8 cellular contexts compared by ENCODE assay signal in the genomic region with DNA sequence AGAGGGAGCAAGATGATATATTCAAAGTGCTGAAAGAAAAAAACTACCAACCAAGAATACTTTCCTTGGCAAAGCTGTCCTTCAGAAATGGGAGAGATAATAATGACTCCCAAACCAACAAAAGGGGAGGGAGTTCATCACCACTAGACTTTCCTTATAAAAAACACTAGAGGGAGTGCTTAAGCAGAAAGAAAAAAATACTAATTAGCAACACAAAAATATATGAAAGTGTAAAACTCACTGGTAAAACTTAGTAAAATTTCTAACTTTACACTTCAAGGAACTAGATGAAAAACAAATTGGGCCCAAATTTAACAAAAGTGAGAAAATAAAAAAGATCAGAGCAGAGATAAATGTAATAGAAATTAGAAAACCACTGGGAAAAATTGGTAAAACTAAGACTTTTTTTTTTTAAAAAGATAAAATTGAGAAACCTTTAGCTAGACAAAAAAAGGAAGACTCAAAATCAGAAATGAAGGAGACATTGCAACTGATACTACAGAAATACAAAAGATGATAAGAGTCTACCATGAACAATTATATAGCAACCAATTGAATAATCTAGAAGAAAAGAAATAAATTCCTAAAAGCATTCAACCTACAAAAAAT.
A peak's percentile ranks its signal among the peaks of the same experiment; 100 is the strongest.
DNase-seq lines count a peak whose midpoint lies in the region; ATAC-seq and TF ChIP-seq lines count a peak whose summit lies in the region.

No MANE protein-coding gene starts in this region.

- TF ChIP-seq POLR2A in HCT116 (IDR thresholded peaks at IDR 0.05; ENCODE audit: borderline replicate concordance, extremely low read depth, insufficient read depth, insufficient read length) = no peak

- intact Hi-C loops in HCT116 (cut with micrococcal nuclease) = loop anchor here (2.0 kb wide), 1 partner anchor 228 kb away; no protein-coding TSS in a partner anchor

- TF ChIP-seq CTCF in AG09319 (IDR thresholded peaks at IDR 0.05; ENCODE audit: low read depth, low read length) (peak; percentile 50), HCT116 (IDR thresholded peaks at IDR 0.05 in 2 of 3, conservative IDR thresholded peaks at IDR 0.05 in 1 of 3; ENCODE audit: borderline replicate concordance in 1 of 3, insufficient read depth in 1 of 3, low read depth in 2 of 3, low read length in 2 of 3) (peak; percentile 32 to 88 (median 67); a peak in 5 of 6 replicates)

- no peaks in the 10 kb centered on the region for H3K4me1 ChIP-seq in HCT116 (ENCODE audit: control insufficient read depth in 1 of 2, insufficient read depth in 2 of 2, low read length in 2 of 2)

- RAD21 ChIA-PET in HCT116 (lab: Charles Lee; ENCODE audit: low non-redundant PET in 1 of 2, low total read pairs in 2 of 2, uncharacterized antibody in 2 of 2, unreplicated experiment in 2 of 2) = interaction anchor here in 1 of 2 experiments (1.0 kb wide), 1 partner anchor 229 kb away, joined by 3 read pairs; no protein-coding TSS in a partner anchor

- no TSS peak for BruUV-seq in HCT116 (replicated peaks; lab: Mats Ljungman, UMichigan)

- POLR2A ChIA-PET in HCT116 (lab: Charles Lee) = no interaction called here

- no peaks in the 10 kb centered on the region for H4K20me1 ChIP-seq in HCT116 (ENCODE audit: insufficient read depth)

- no peaks in the 10 kb centered on the region for H3K9me3 ChIP-seq in HCT116 (ENCODE audit: control insufficient read depth in 1 of 2, insufficient read depth in 1 of 2, low read depth in 1 of 2, low read length in 2 of 2)

- H3K4me3 ChIP-seq in HCT116 (replicated peaks in 1 of 2; ENCODE audit: low read depth in 1 of 2, low read length in 2 of 2) = no peak overlapping the region

- DNase-seq in AG09319 (ENCODE audit: extremely low read depth, low read depth) (no peak), HCT116 (ENCODE audit: low read depth, low spot score) (no peak), RKO (ENCODE audit: low spot score) (peak; percentile 77), fibroblast of the conjunctiva (ENCODE audit: low read depth) (peak; percentile 16), activated T-cell treated with anti-CD3 and anti-CD28 coated beads for 4 hours (no peak), hypothalamus (lab: John Stamatoyannopoulos, UW) (no peak)

- H3K27me3 ChIP-seq in HCT116 (ENCODE audit: insufficient read depth, low read length) = no peaks in the 10 kb centered on the region

- H3K4me2 ChIP-seq in HCT116 (ENCODE audit: low read length) = no peak overlapping the region

- TF ChIP-seq RAD21 in HCT116 (IDR thresholded peaks at IDR 0.05; ENCODE audit: low read depth) = peak; percentile 69

- H3K9me2 ChIP-seq in HCT116 (ENCODE audit: insufficient read depth) = no peaks in the 10 kb centered on the region

- ATAC-seq in HCT116 (peak; percentile 52; the same call in 1 of the 2 replicates), HG03520 (IDR thresholded peaks at IDR 0.05; ENCODE audit: unreplicated experiment) (no peak), HG02678 (IDR thresholded peaks at IDR 0.05; ENCODE audit: unreplicated experiment) (no peak)

- CTCF ChIA-PET in HCT116 (lab: Charles Lee) = interaction anchor here (0.6 to 3.6 kb wide), 7 partner anchors 10 to 1895 kb away, joined by 3 to 21 read pairs (median 4); no protein-coding TSS in a partner anchor

- H3K79me2 ChIP-seq in HCT116 (ENCODE audit: insufficient read depth, low read length) = no peaks in the 10 kb centered on the region

- no peak overlapping the region for H2AFZ ChIP-seq in HCT116 (ENCODE audit: low read depth, low read length, poor library complexity, severe bottlenecking)

- no peaks in the 10 kb centered on the region for H3K36me3 ChIP-seq in HCT116 (ENCODE audit: control insufficient read depth in 1 of 2, insufficient read depth in 2 of 2, low read length in 2 of 2)

- H3K9ac ChIP-seq in HCT116 (ENCODE audit: low read length) = no peak overlapping the region

- no peak overlapping the region for H3K27ac ChIP-seq in HCT116 (ENCODE audit: low read depth, low read length)

TF ChIP-seq in HCT116, 20 proteins besides CTCF, POLR2A, EP300 and RAD21:
- TF ChIP-seq JUND (IDR thresholded peaks at IDR 0.05) (no peak), ELF1 (IDR thresholded peaks at IDR 0.05; ENCODE audit: borderline replicate concordance, low read depth) (no peak), CBX3 (IDR thresholded peaks at IDR 0.05; ENCODE audit: low read depth) (no peak), POLR2AphosphoS5 (IDR thresholded peaks at IDR 0.05; ENCODE audit: low read depth, low read length) (no peak), EZH2phosphoT487 (IDR thresholded peaks at IDR 0.05; ENCODE audit: borderline replicate concordance) (no peak), SIN3A (IDR thresholded peaks at IDR 0.05; ENCODE audit: low read depth) (no peak), YY1 (IDR thresholded peaks at IDR 0.05; ENCODE audit: extremely low read depth, insufficient replicate concordance, low read depth, low read length) (no peak), EZH2 (IDR thresholded peaks at IDR 0.05) (no peak), ZNF274 (IDR thresholded peaks at IDR 0.05; ENCODE audit: low read depth, low read length) (no peak), SP1 (IDR thresholded peaks at IDR 0.05; ENCODE audit: low read depth) (no peak), SRF (IDR thresholded peaks at IDR 0.05; ENCODE audit: low read depth) (no peak), ZFX (IDR thresholded peaks at IDR 0.05) (no peak), FOSL1 (IDR thresholded peaks at IDR 0.05; ENCODE audit: low read depth) (no peak), EGR1 (IDR thresholded peaks at IDR 0.05; ENCODE audit: low read depth) (no peak)
- TF ChIP-seq, protein P1, sequence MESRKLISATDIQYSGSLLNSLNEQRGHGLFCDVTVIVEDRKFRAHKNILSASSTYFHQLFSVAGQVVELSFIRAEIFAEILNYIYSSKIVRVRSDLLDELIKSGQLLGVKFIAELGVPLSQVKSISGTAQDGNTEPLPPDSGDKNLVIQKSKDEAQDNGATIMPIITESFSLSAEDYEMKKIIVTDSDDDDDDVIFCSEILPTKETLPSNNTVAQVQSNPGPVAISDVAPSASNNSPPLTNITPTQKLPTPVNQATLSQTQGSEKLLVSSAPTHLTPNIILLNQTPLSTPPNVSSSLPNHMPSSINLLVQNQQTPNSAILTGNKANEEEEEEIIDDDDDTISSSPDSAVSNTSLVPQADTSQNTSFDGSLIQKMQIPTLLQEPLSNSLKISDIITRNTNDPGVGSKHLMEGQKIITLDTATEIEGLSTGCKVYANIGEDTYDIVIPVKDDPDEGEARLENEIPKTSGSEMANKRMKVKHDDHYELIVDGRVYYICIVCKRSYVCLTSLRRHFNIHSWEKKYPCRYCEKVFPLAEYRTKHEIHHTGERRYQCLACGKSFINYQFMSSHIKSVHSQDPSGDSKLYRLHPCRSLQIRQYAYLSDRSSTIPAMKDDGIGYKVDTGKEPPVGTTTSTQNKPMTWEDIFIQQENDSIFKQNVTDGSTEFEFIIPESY (IDR thresholded peaks at IDR 0.05; ENCODE audit: extremely low read depth, insufficient replicate concordance, low read length) = no peak
- TF ChIP-seq, protein P2, sequence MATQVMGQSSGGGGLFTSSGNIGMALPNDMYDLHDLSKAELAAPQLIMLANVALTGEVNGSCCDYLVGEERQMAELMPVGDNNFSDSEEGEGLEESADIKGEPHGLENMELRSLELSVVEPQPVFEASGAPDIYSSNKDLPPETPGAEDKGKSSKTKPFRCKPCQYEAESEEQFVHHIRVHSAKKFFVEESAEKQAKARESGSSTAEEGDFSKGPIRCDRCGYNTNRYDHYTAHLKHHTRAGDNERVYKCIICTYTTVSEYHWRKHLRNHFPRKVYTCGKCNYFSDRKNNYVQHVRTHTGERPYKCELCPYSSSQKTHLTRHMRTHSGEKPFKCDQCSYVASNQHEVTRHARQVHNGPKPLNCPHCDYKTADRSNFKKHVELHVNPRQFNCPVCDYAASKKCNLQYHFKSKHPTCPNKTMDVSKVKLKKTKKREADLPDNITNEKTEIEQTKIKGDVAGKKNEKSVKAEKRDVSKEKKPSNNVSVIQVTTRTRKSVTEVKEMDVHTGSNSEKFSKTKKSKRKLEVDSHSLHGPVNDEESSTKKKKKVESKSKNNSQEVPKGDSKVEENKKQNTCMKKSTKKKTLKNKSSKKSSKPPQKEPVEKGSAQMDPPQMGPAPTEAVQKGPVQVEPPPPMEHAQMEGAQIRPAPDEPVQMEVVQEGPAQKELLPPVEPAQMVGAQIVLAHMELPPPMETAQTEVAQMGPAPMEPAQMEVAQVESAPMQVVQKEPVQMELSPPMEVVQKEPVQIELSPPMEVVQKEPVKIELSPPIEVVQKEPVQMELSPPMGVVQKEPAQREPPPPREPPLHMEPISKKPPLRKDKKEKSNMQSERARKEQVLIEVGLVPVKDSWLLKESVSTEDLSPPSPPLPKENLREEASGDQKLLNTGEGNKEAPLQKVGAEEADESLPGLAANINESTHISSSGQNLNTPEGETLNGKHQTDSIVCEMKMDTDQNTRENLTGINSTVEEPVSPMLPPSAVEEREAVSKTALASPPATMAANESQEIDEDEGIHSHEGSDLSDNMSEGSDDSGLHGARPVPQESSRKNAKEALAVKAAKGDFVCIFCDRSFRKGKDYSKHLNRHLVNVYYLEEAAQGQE (IDR thresholded peaks at IDR 0.05; ENCODE audit: low read depth) = no peak
- TF ChIP-seq, protein P3, sequence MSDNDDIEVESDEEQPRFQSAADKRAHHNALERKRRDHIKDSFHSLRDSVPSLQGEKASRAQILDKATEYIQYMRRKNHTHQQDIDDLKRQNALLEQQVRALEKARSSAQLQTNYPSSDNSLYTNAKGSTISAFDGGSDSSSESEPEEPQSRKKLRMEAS (IDR thresholded peaks at IDR 0.05) = no peak

Comparison
In these comparisons a context has a peak if more than half of its experiments do, and no peak if none do; other contexts are left out.
1. DNase-seq: peak in RKO (single experiment) and fibroblast of the conjunctiva (single experiment); none in AG09319 (single experiment), HCT116 (single experiment), activated T-cell treated with anti-CD3 and anti-CD28 coated beads for 4 hours (single experiment) and hypothalamus (0 of 51).